Comparison of ENCODE assay signal across 8 cellular contexts in genomic region chr1:11273595-11274234, GRCh38. TPM values are rescaled to one million over a fixed set of nuclear protein-coding genes. Genes with fewer than 3 reads are reported as not detected.
DNase-seq lines count a peak whose midpoint lies in the region; ATAC-seq and TF ChIP-seq lines count a peak whose summit lies in the region.

No MANE protein-coding gene starts in this region.

- DNase-seq in DMS 273 (lab: John Stamatoyannopoulos, UW; ENCODE audit: unreplicated experiment), result peak; percentile 58
- no peak for DNase-seq in DMS 273 treated with DMSO at 0.1 percent for 48 hours (lab: John Stamatoyannopoulos, UW)
- DNase-seq in WERI-Rb-1, result no peak
- DNase-seq in foreskin keratinocyte, result peak in 1 of 2 donors; percentile 23
- DNase-seq in retinal pigment epithelial cell (ENCODE audit: low read depth), result no peak
- DNase-seq in stimulated activated CD8-positive, alpha-beta memory T cell treated with anti-CD3 and anti-CD28 coated beads, Interleukin-4, amount 100 ng/mL, for 48 hours, result no peak

- TF ChIP-seq CTCF in WERI-Rb-1 (IDR thresholded peaks at IDR 0.05; ENCODE audit: low read depth, low read length), result no peak
- no peak for TF ChIP-seq CTCF in foreskin keratinocyte (conservative IDR thresholded peaks at IDR 0.05)
- no peak for TF ChIP-seq CTCF in retinal pigment epithelial cell (conservative IDR thresholded peaks at IDR 0.05; ENCODE audit: low read depth, low read length)

- ATAC-seq in HG03039 (IDR thresholded peaks at IDR 0.05; ENCODE audit: unreplicated experiment) (peak; percentile 20), foreskin keratinocyte (peak; percentile 65), HG03139 (IDR thresholded peaks at IDR 0.05; ENCODE audit: unreplicated experiment) (no peak)

- peak overlapping the region; percentile 94 for H3K4me3 ChIP-seq in WERI-Rb-1 (ENCODE audit: low read depth, low read length)
- H3K4me3 ChIP-seq in retinal pigment epithelial cell (ENCODE audit: low read length), result peak overlapping the region; percentile 87

- H3K27me3 ChIP-seq in WERI-Rb-1 (ENCODE audit: insufficient read depth, low read depth, severe bottlenecking), result no peaks in the 10 kb centered on the region
- no peaks in the 10 kb centered on the region for H3K27me3 ChIP-seq in foreskin keratinocyte

- peaks cover 27% of the 10 kb centered on the region for H3K36me3 ChIP-seq in WERI-Rb-1

- peaks cover 3% of the 10 kb centered on the region for H3K4me1 ChIP-seq in foreskin keratinocyte

- H3K27ac ChIP-seq in WERI-Rb-1 (peak overlapping the region; percentile 99), foreskin keratinocyte (peak overlapping the region; percentile 87)

- H3K9me3 ChIP-seq in WERI-Rb-1 (ENCODE audit: severe bottlenecking), result no peaks in the 10 kb centered on the region

RNA-seq across cellular contexts. Expression of gene UBIAD1, which starts 0.7 kb away (rescaled TPM):
- total RNA-seq in foreskin keratinocyte, result 11.3 and 13.3 TPM in 2 replicates
- 8.0 and 9.5 TPM in 2 replicates for polyA plus RNA-seq in foreskin keratinocyte

RNA-seq across cellular contexts. Expression of gene MTOR, which starts 11.4 kb away (rescaled TPM):
- total RNA-seq in foreskin keratinocyte, result 49.0 and 51.8 TPM in 2 replicates
- polyA plus RNA-seq in foreskin keratinocyte, result 16.0 and 18.8 TPM in 2 replicates
